ENCODE assay signal across 8 cellular contexts in the genomic region with DNA sequence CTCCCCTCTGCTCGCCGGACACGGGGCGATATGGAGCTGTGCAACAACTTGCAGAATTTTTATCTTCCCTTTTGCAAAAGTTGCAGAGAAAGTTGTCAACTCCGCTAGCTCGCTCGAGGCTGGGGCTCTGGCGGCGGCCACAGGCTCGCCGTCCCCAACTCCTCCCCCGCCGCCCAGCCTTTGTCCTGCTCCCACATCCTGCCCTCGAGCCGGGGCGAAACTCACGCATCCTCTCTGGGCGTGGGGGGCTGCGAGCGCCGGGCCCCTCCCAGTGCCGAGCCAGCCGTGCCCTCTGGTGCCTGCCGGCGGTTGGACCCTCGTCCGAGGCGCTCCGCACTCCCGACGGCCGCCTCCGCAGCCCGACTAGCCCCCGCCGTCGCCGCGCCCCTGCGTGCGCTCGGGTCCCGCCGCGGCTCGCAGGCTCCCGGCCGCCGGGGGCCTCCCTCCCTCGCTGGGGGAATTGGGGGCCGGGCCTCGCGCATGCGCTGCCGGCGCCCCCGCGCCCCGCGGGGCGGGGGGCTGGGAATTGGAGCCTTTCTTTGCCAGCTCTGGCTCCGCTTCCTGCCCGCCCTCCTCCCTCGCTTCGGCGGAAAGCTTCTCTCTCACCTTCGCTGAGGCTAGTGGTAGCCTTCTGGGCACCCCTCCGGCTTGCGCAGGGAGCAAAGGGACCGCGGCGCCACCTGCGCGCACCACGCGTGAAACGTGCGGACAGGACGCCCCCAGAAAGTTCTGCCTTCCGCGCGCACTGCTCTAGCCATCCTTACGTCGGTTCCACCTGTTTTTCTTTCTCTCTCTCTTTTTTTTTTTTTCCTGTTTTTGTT. TPM values are rescaled to one million over a fixed set of nuclear protein-coding genes. Genes with fewer than 3 reads are reported as not detected.
DNase-seq lines count a peak whose midpoint lies in the region; ATAC-seq, FAIRE-seq and TF ChIP-seq lines count a peak whose summit lies in the region.

A gene with protein sequence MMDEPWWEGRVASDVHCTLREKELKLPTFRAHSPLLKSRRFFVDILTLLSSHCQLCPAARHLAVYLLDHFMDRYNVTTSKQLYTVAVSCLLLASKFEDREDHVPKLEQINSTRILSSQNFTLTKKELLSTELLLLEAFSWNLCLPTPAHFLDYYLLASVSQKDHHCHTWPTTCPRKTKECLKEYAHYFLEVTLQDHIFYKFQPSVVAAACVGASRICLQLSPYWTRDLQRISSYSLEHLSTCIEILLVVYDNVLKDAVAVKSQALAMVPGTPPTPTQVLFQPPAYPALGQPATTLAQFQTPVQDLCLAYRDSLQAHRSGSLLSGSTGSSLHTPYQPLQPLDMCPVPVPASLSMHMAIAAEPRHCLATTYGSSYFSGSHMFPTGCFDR (minus strand): TSS at position 426 of the 821 bp plus-strand sequence. CDS start 641 bp downstream, outside the sequence.

- H3K27me3 Mint-ChIP-seq in naive B cell: peaks cover 55 to 84% (median 68%) of the 10 kb centered on the region in 3 donors

- TF ChIP-seq CTCF in D721Med (IDR thresholded peaks at IDR 0.05; ENCODE audit: insufficient read depth, missing control alignments) (no peak), WI38 (IDR thresholded peaks at IDR 0.05; ENCODE audit: low read depth, low read length) (no peak), fibroblast of the aortic adventitia (IDR thresholded peaks at IDR 0.05; ENCODE audit: insufficient read depth, low read length) (no peak)

- ATAC-seq in GM21390 (IDR thresholded peaks at IDR 0.05; ENCODE audit: unreplicated experiment): peak; percentile 73
- ATAC-seq in naive B cell (ENCODE audit: low read depth in 2 of 2): no peak

- peak within 1 kb of the TSS; percentile 73 to 93 (median 86) for H3K4me3 Mint-ChIP-seq in naive B cell

- FAIRE-seq in D721Med (lab: Jason Lieb, UNC): no peak

- H3K36me3 Mint-ChIP-seq in naive B cell: peaks cover 0 to 8% of the 10 kb centered on the region in 2 donors

- H3K4me1 Mint-ChIP-seq in naive B cell: peaks cover 11 to 17% (median 15%) of the 10 kb centered on the region in 3 donors

- H3K4me3 ChIP-seq in WI38 (ENCODE audit: low read depth, low read length) (peak within 1 kb of the TSS; percentile 79), fibroblast of the aortic adventitia (ENCODE audit: low read depth, low read length) (peak within 1 kb of the TSS; percentile 53)

- peak within 1 kb of the TSS in 1 of 6 donors; percentile 44 for H3K27ac Mint-ChIP-seq in naive B cell

- no peaks in the 10 kb centered on the region for H3K9me3 Mint-ChIP-seq in naive B cell

- DNase-seq in D721Med (ENCODE audit: insufficient read length, low spot score) (peak; percentile 84), NCI-H1105 treated with DMSO at 0.1 percent for 48 hours (lab: John Stamatoyannopoulos, UW) (peak; percentile 46), fibroblast of the aortic adventitia (ENCODE audit: low read depth) (no peak), naive B cell (no peak), HUDEP-2 (lab: John Stamatoyannopoulos, UW; ENCODE audit: unreplicated experiment in 76 of 76) (no peak), GM19240 (ENCODE audit: insufficient read length, low spot score) (no peak)

RNA-seq across cellular contexts. Expression of the gene that starts here (rescaled TPM):
- total RNA-seq in fibroblast of the aortic adventitia (ENCODE audit: low replicate concordance): 0.27 and 0.82 TPM in 2 replicates
- polyA plus RNA-seq in naive B cell (ENCODE audit: low read depth in 6 of 6): under 1 TPM in 1 of 6 donors, not detected in 5; 0.12 TPM

Comparison
In these comparisons a context has a peak if more than half of its experiments do, and no peak if none do; other contexts are left out.
1. DNase-seq: peak in D721Med (single experiment) and NCI-H1105 treated with DMSO at 0.1 percent for 48 hours (single experiment); none in fibroblast of the aortic adventitia (single experiment), naive B cell (single experiment), HUDEP-2 (0 of 76) and GM19240 (single experiment).